ENCODE assay signal across 2 cellular contexts in the genomic region with DNA sequence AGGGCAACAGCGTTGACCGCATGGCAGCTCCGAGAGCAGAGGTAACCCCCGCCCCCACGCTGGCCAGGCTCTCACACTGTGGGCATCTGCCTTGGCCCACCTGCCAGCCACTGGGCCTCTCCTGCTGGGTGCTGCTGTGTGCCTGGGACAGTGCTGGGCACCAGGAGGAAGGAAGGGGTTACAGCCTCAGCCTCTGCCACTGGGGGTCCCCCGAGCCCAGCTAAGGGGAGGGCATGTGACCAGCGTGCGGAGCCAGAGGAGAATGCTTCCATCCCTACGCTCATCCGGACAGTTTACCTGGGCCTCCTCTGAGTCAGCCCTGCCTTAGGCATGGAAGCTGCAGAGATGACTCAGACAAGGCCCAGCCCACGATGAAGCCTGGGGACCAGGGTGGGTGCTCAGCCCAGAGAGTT.
A peak's percentile ranks its signal among the peaks of the same experiment; 100 is the strongest.
TF ChIP-seq lines count a peak whose summit lies in the region.

No MANE protein-coding gene starts in this region.

TF ChIP-seq in IMR-90, 13 proteins besides CTCF, POLR2A, EP300 and RAD21:
- TF ChIP-seq SMC3 (IDR thresholded peaks at IDR 0.05; ENCODE audit: low read depth, low read length) (no peak), RCOR1 (IDR thresholded peaks at IDR 0.05; ENCODE audit: insufficient replicate concordance, low read length) (no peak), NFE2L2 (IDR thresholded peaks at IDR 0.05; ENCODE audit: low read depth, low read length) (no peak), RFX5 (IDR thresholded peaks at IDR 0.05; ENCODE audit: low read depth, low read length) (no peak), CHD1 (IDR thresholded peaks at IDR 0.05; ENCODE audit: low read depth, low read length) (no peak), BHLHE40 (IDR thresholded peaks at IDR 0.05; ENCODE audit: low read depth, low read length) (no peak), ELK1 (IDR thresholded peaks at IDR 0.05; ENCODE audit: borderline replicate concordance, low read depth, low read length) (no peak)
TF ChIP-seq in IMR-90: peak in this region for 0.

TF ChIP-seq in H1, 55 proteins besides CTCF, POLR2A, EP300 and RAD21:
- TF ChIP-seq POU5F1 (IDR thresholded peaks at IDR 0.05; ENCODE audit: low read depth, low read length) = no peak
- TF ChIP-seq USF2 (IDR thresholded peaks at IDR 0.05; ENCODE audit: low read length) = 0 out of 2 replicates have a peak, but pooled peaks have one; percentile 7
